In the genomic region with DNA sequence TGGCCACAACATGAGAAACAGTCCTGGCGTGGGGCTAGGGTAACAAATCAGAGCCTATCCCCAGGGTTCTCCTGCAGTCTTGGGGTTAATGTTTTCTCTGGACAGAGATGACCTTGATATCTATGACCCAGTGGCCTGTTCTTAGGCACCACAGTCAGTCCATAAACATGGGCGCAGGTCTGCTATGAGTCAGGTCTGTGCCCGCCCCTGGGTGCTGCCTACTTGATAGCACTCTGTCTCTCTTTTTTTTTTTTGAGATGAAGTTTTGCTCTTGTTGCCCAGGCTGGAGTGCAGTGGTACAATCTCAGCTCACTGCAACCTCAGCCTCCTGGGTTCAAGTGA, we compare ENCODE assay signal across 2 cellular contexts.
TF ChIP-seq lines count a peak whose summit lies in the region.

No MANE protein-coding gene starts in this region.

TF ChIP-seq in A549, 52 proteins besides CTCF, POLR2A, EP300 and RAD21:
- TF ChIP-seq KDM5A (IDR thresholded peaks at IDR 0.05) (no peak), CHD2 (IDR thresholded peaks at IDR 0.05; ENCODE audit: low read length, partially characterized antibody) (no peak), HOXA7 (CRISPR knock-in tag; IDR thresholded peaks at IDR 0.05) (no peak), NFE2L2 (conservative IDR thresholded peaks at IDR 0.05; ENCODE audit: low read length) (no peak), RARB (CRISPR knock-in tag; IDR thresholded peaks at IDR 0.05) (no peak), POLR2AphosphoS2 (conservative IDR thresholded peaks at IDR 0.05; ENCODE audit: low read length) (no peak), FOXS1 (CRISPR knock-in tag; IDR thresholded peaks at IDR 0.05) (no peak), FOSB (CRISPR knock-in tag; IDR thresholded peaks at IDR 0.05) (no peak), PHF8 (IDR thresholded peaks at IDR 0.05; ENCODE audit: borderline replicate concordance, low read depth) (no peak), BHLHE40 (IDR thresholded peaks at IDR 0.05; ENCODE audit: low read depth, low read length) (no peak), TFCP2L1 (CRISPR knock-in tag; IDR thresholded peaks at IDR 0.05) (no peak)
- TF ChIP-seq, protein P1, sequence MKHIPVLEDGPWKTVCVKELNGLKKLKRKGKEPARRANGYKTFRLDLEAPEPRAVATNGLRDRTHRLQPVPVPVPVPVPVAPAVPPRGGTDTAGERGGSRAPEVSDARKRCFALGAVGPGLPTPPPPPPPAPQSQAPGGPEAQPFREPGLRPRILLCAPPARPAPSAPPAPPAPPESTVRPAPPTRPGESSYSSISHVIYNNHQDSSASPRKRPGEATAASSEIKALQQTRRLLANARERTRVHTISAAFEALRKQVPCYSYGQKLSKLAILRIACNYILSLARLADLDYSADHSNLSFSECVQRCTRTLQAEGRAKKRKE (CRISPR knock-in tag; IDR thresholded peaks at IDR 0.05; ENCODE audit: low read depth), result no peak

TF ChIP-seq in IMR-90, 13 proteins besides CTCF, POLR2A, EP300 and RAD21:
- TF ChIP-seq MAZ (IDR thresholded peaks at IDR 0.05; ENCODE audit: borderline replicate concordance, low read depth, low read length), result no peak
- TF ChIP-seq NFE2L2 (IDR thresholded peaks at IDR 0.05; ENCODE audit: low read depth, low read length), result no peak
- no peak for TF ChIP-seq FOS (IDR thresholded peaks at IDR 0.05; ENCODE audit: low read depth, low read length)
- no peak for TF ChIP-seq RCOR1 (IDR thresholded peaks at IDR 0.05; ENCODE audit: insufficient replicate concordance, low read length)
- TF ChIP-seq CHD1 (IDR thresholded peaks at IDR 0.05; ENCODE audit: low read depth, low read length), result no peak
- no peak for TF ChIP-seq MAFK (IDR thresholded peaks at IDR 0.05; ENCODE audit: low read depth, low read length)
- no peak for TF ChIP-seq MXI1 (IDR thresholded peaks at IDR 0.05; ENCODE audit: borderline replicate concordance, low read depth, low read length)
- TF ChIP-seq, protein P2, sequence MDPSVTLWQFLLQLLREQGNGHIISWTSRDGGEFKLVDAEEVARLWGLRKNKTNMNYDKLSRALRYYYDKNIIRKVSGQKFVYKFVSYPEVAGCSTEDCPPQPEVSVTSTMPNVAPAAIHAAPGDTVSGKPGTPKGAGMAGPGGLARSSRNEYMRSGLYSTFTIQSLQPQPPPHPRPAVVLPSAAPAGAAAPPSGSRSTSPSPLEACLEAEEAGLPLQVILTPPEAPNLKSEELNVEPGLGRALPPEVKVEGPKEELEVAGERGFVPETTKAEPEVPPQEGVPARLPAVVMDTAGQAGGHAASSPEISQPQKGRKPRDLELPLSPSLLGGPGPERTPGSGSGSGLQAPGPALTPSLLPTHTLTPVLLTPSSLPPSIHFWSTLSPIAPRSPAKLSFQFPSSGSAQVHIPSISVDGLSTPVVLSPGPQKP (IDR thresholded peaks at IDR 0.05; ENCODE audit: borderline replicate concordance, low read depth, low read length), result no peak
- no peak for TF ChIP-seq RFX5 (IDR thresholded peaks at IDR 0.05; ENCODE audit: low read depth, low read length)
- no peak for TF ChIP-seq BHLHE40 (IDR thresholded peaks at IDR 0.05; ENCODE audit: low read depth, low read length)
